Comparison of ENCODE assay signal across 8 cellular contexts in the genomic region with DNA sequence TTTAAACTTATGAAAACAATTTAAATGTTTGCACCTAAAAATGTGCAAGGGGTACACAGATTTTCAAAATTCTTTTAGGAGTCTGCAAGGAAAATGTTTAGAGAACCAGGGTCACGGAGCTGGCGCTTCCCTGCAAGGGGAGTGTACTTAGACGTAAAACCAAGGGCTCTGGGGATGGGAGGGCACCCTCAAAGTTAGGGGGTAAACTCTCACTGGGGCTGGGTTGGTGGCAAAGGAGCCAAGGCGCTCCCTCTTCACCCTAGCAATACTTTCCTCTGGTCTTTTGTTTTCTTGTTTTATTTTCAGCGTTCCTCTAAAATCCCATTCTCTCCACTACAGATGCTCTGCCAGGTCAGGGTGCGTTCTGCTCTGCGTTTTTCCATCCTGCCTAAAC. TPM values are rescaled to one million over a fixed set of nuclear protein-coding genes. Genes with fewer than 3 reads are reported as not detected.
DNase-seq lines count a peak whose midpoint lies in the region; ATAC-seq and TF ChIP-seq lines count a peak whose summit lies in the region.

No MANE protein-coding gene starts in this region.

- H3K36me3 ChIP-seq in iPS-15b (ENCODE audit: control insufficient read depth, insufficient read depth, low read length) = no peaks in the 10 kb centered on the region

- no peaks in the 10 kb centered on the region for H3K9me3 ChIP-seq in iPS-15b (ENCODE audit: control insufficient read depth, insufficient read depth, low read length)

- DNase-seq in HFFc6 (no peak), SKM-1 treated with dmso at 0.1 percent for 144 hours (lab: John Stamatoyannopoulos, UW; ENCODE audit: unreplicated experiment) (no peak), D341Med (ENCODE audit: low spot score) (no peak)
- DNase-seq in activated naive CD8-positive, alpha-beta T cell treated with anti-CD3 and anti-CD28 coated beads for 36 hours = no peak
- DNase-seq in stimulated activated effector memory CD8-positive, alpha-beta T cell treated with anti-CD3 and anti-CD28 coated beads, Interleukin-12 subunit alpha, Interleukin-12 subunit beta, amount 100 ng/mL, for 72 hours (ENCODE audit: low spot score in 2 of 2) = no peak

- H3K27ac Mint-ChIP-seq in HFFc6 = peak overlapping the region; percentile 94
- no peak overlapping the region for H3K27ac Mint-ChIP-seq in activated naive CD8-positive, alpha-beta T cell treated with anti-CD3 and anti-CD28 coated beads for 36 hours
- H3K27ac Mint-ChIP-seq in stimulated activated effector memory CD8-positive, alpha-beta T cell treated with anti-CD3 and anti-CD28 coated beads, Interleukin-12 subunit alpha, Interleukin-12 subunit beta, amount 100 ng/mL, for 72 hours = peak overlapping the region; percentile 90

- H3K27me3 Mint-ChIP-seq in HFFc6 (ENCODE audit: insufficient read depth) = peaks cover 10% of the 10 kb centered on the region
- H3K27me3 Mint-ChIP-seq in activated naive CD8-positive, alpha-beta T cell treated with anti-CD3 and anti-CD28 coated beads for 36 hours = peaks cover 15% of the 10 kb centered on the region

- H3K4me1 ChIP-seq in iPS-15b (ENCODE audit: control insufficient read depth, insufficient read depth, low read length) = peaks cover 3% of the 10 kb centered on the region

- no peaks in the 10 kb centered on the region for H3K9me3 Mint-ChIP-seq in HFFc6
- no peaks in the 10 kb centered on the region for H3K9me3 Mint-ChIP-seq in activated naive CD8-positive, alpha-beta T cell treated with anti-CD3 and anti-CD28 coated beads for 36 hours
- no peaks in the 10 kb centered on the region for H3K9me3 Mint-ChIP-seq in stimulated activated effector memory CD8-positive, alpha-beta T cell treated with anti-CD3 and anti-CD28 coated beads, Interleukin-12 subunit alpha, Interleukin-12 subunit beta, amount 100 ng/mL, for 72 hours

- no peak overlapping the region for H3K9ac ChIP-seq in iPS-15b (ENCODE audit: low read depth, low read length)

- peaks cover 39% of the 10 kb centered on the region for H3K4me1 Mint-ChIP-seq in HFFc6 (ENCODE audit: low read depth)
- H3K4me1 Mint-ChIP-seq in activated naive CD8-positive, alpha-beta T cell treated with anti-CD3 and anti-CD28 coated beads for 36 hours = peaks cover 11% of the 10 kb centered on the region
- peaks cover 7% of the 10 kb centered on the region for H3K4me1 Mint-ChIP-seq in stimulated activated effector memory CD8-positive, alpha-beta T cell treated with anti-CD3 and anti-CD28 coated beads, Interleukin-12 subunit alpha, Interleukin-12 subunit beta, amount 100 ng/mL, for 72 hours

- ATAC-seq in stimulated activated effector memory CD8-positive, alpha-beta T cell treated with anti-CD3 and anti-CD28 coated beads, Interleukin-12 subunit alpha, Interleukin-12 subunit beta, amount 100 ng/mL, for 72 hours = no peak
- ATAC-seq in HG03354 (IDR thresholded peaks at IDR 0.05; ENCODE audit: poor library complexity, severe bottlenecking, unreplicated experiment) (no peak), GM18517 (IDR thresholded peaks at IDR 0.05; ENCODE audit: unreplicated experiment) (no peak)

- H3K36me3 Mint-ChIP-seq in HFFc6 (ENCODE audit: low read depth) = peaks cover 4% of the 10 kb centered on the region; the same call in 1 of the 2 replicates
- no peaks in the 10 kb centered on the region for H3K36me3 Mint-ChIP-seq in activated naive CD8-positive, alpha-beta T cell treated with anti-CD3 and anti-CD28 coated beads for 36 hours
- no peaks in the 10 kb centered on the region for H3K36me3 Mint-ChIP-seq in stimulated activated effector memory CD8-positive, alpha-beta T cell treated with anti-CD3 and anti-CD28 coated beads, Interleukin-12 subunit alpha, Interleukin-12 subunit beta, amount 100 ng/mL, for 72 hours

- peak overlapping the region; percentile 92 for H3K4me3 Mint-ChIP-seq in HFFc6
- H3K4me3 Mint-ChIP-seq in activated naive CD8-positive, alpha-beta T cell treated with anti-CD3 and anti-CD28 coated beads for 36 hours = peak overlapping the region; percentile 93
- H3K4me3 Mint-ChIP-seq in stimulated activated effector memory CD8-positive, alpha-beta T cell treated with anti-CD3 and anti-CD28 coated beads, Interleukin-12 subunit alpha, Interleukin-12 subunit beta, amount 100 ng/mL, for 72 hours = peak overlapping the region; percentile 79

- H3K4me3 ChIP-seq in iPS-15b (ENCODE audit: low read depth, low read length) = peak overlapping the region; percentile 93

- TF ChIP-seq CTCF in HFFc6 (IDR thresholded peaks at IDR 0.05) = no peak

- peaks cover 29% of the 10 kb centered on the region for H3K27me3 ChIP-seq in iPS-15b (ENCODE audit: control insufficient read depth, insufficient read depth, low read length)

RNA-seq across cellular contexts. Expression of gene TMEM247, which starts 20.0 kb away (rescaled TPM):
- not detected for total RNA-seq in HFFc6 (2021; fragmentation: NEBNext Ultra II Directional; extraction: Animal tissue kit (Norgen Biotek cat#: 25700))
- not detected for total RNA-seq in activated naive CD8-positive, alpha-beta T cell treated with anti-CD3 and anti-CD28 coated beads for 36 hours

RNA-seq across cellular contexts. Expression of gene RHOQ, which starts 42.9 kb away (rescaled TPM):
- 10 to 100 TPM; 68.9 to 97.7 (median 90.2) TPM for total RNA-seq in HFFc6 (2021; fragmentation: NEBNext Ultra II Directional; extraction: Animal tissue kit (Norgen Biotek cat#: 25700))
- total RNA-seq in activated naive CD8-positive, alpha-beta T cell treated with anti-CD3 and anti-CD28 coated beads for 36 hours = 10 to 100 TPM; 15.0 to 15.7 TPM

RNA-seq across cellular contexts. Expression of gene ATP6V1E2, which starts 43.0 kb away (rescaled TPM):
- total RNA-seq in HFFc6 (2021; fragmentation: NEBNext Ultra II Directional; extraction: Animal tissue kit (Norgen Biotek cat#: 25700)) = 1 to 10 TPM; 4.0 to 4.7 (median 4.3) TPM
- 1 to 10 TPM; 5.7 to 8.3 TPM for total RNA-seq in activated naive CD8-positive, alpha-beta T cell treated with anti-CD3 and anti-CD28 coated beads for 36 hours

Comparison
In these comparisons a context has a peak if more than half of its experiments do, and no peak if none do; other contexts are left out.
1. RNA of gene RHOQ, which starts 42.9 kb away (total RNA-seq): 68.9 to 97.7 TPM in HFFc6; 15.0 to 15.7 TPM in activated naive CD8-positive, alpha-beta T cell treated with anti-CD3 and anti-CD28 coated beads for 36 hours; every median in the first group is over 4 times any median in the second.
2. Peak in every context shown above with its lines, with median percentiles within 50 percentile points of each other: H3K4me3 Mint-ChIP-seq.